Comparison of ENCODE assay signal across 16 cellular contexts in genomic region chr10:67925449-67926005, GRCh38. TPM values are rescaled to one million over a fixed set of nuclear protein-coding genes. Genes with fewer than 3 reads are reported as not detected.
DNase-seq lines count a peak whose midpoint lies in the region; ATAC-seq, FAIRE-seq and TF ChIP-seq lines count a peak whose summit lies in the region.
"Had no signal": no experiment of that assay in that cellular context is flagged by ENCODE, and none has a peak within 500 bp of the region (broad histone marks: within the 10 kb centered on the region; RNA-seq: fewer than 3 reads in every experiment).

No MANE protein-coding gene starts in this region.

- H3K4me1 ChIP-seq in foreskin keratinocyte: no peaks in the 10 kb centered on the region
- H3K4me1 ChIP-seq: BE2C, gastroesophageal sphincter had no signal

- DNase-seq in AG08395 (ENCODE audit: low spot score): peak; percentile 51
- DNase-seq in GM04504 (ENCODE audit: low read depth): peak; percentile 46
- DNase-seq in amniotic epithelial cell (ENCODE audit: low read depth): peak; percentile 8
- DNase-seq in foreskin keratinocyte: peak; percentile 4 to 38
- DNase-seq in GM12891 (ENCODE audit: insufficient read length, low spot score): no peak
- DNase-seq in activated CD8-positive, alpha-beta memory T cell treated with anti-CD3 and anti-CD28 coated beads for 24 hours: no peak
- DNase-seq in NCI-H446 treated with DMSO at 0.1 percent for 48 hours (lab: John Stamatoyannopoulos, UW): no peak
- DNase-seq in activated gamma-delta T cell (lab: John Stamatoyannopoulos, UW): no peak
- DNase-seq: activated T-cell treated with anti-CD3 and anti-CD28 coated beads, Interleukin-2, amount 50 U/mL, for 1 hour; BE2C; cerebellar nuclear complex; effector memory CD8-positive, alpha-beta T cell; NCI-H1436 treated with DMSO at 0.1 percent for 48 hours had no signal

- no peak for TF ChIP-seq POLR2A in GM12891 (IDR thresholded peaks at IDR 0.05; ENCODE audit: low read depth, low read length)

- peak; percentile 69 for ATAC-seq in foreskin keratinocyte
- ATAC-seq: effector memory CD8-positive, alpha-beta T cell; gastroesophageal sphincter; HCT116 had no signal

- H3K27me3 ChIP-seq in foreskin keratinocyte: no peaks in the 10 kb centered on the region
- H3K27me3 ChIP-seq: BE2C, gastroesophageal sphincter had no signal

- no peak for TF ChIP-seq CTCF in foreskin keratinocyte (conservative IDR thresholded peaks at IDR 0.05)

- FAIRE-seq in GM12891 (lab: Jason Lieb, UNC): no peak
- FAIRE-seq: RCC 7860 had no signal

- H3K27ac ChIP-seq in foreskin keratinocyte: no peak overlapping the region
- H3K27ac ChIP-seq: gastroesophageal sphincter had no signal

TF ChIP-seq in GM12891, 5 proteins besides CTCF, POLR2A, EP300 and RAD21:
- TF ChIP-seq POU2F2 (IDR thresholded peaks at IDR 0.05; ENCODE audit: low read depth, low read length): no peak
- TF ChIP-seq TAF1 (IDR thresholded peaks at IDR 0.05; ENCODE audit: low read depth, low read length): no peak
- no peak for TF ChIP-seq POLR2AphosphoS5 (IDR thresholded peaks at IDR 0.05; ENCODE audit: low read depth, low read length)
- TF ChIP-seq SPI1 (IDR thresholded peaks at IDR 0.05; ENCODE audit: low read depth, low read length): no peak
- TF ChIP-seq PAX5 (IDR thresholded peaks at IDR 0.05; ENCODE audit: insufficient read depth, low read length, severe bottlenecking): no peak
TF ChIP-seq in GM12891: peak in this region for 0.

RNA-seq across cellular contexts. Expression of gene SIRT1, which starts 41.1 kb away (rescaled TPM):
- 8.6 and 9.4 TPM in 2 replicates for total RNA-seq in foreskin keratinocyte
- 2.3 and 3.4 TPM in 2 replicates for polyA plus RNA-seq in foreskin keratinocyte
- 5.1 TPM for polyA plus RNA-seq in GM12891 (2012; ENCODE audit: low read depth, missing spikeins)

Comparison
In these comparisons a context has a peak if more than half of its experiments do, and no peak if none do; other contexts are left out.
1. DNase-seq: peak in AG08395 (single experiment), GM04504 (single experiment), amniotic epithelial cell (single experiment) and foreskin keratinocyte (2 of 2); none in GM12891 (single experiment), activated CD8-positive, alpha-beta memory T cell treated with anti-CD3 and anti-CD28 coated beads for 24 hours (single experiment), NCI-H446 treated with DMSO at 0.1 percent for 48 hours (single experiment) and activated gamma-delta T cell (single experiment).